8 cellular contexts compared by ENCODE assay signal in genomic region chr1:50978852-50979781, GRCh38. TPM values are rescaled to one million over a fixed set of nuclear protein-coding genes. Genes with fewer than 3 reads are reported as not detected.
DNase-seq lines count a peak whose midpoint lies in the region; ATAC-seq, FAIRE-seq and TF ChIP-seq lines count a peak whose summit lies in the region.

No MANE protein-coding gene starts in this region.

- no peak for ATAC-seq in GM12878
- ATAC-seq in left lung, result peak; percentile 27
- no peak for ATAC-seq in GM21786 (IDR thresholded peaks at IDR 0.05; ENCODE audit: unreplicated experiment)

- TF ChIP-seq POLR2A in GM12878 (IDR thresholded peaks at IDR 0.05; ENCODE audit: low read depth, low read length) (no peak), tibial nerve (IDR thresholded peaks at IDR 0.05) (no peak)

- H3K9me3 ChIP-seq in GM12878 (replicated peaks; ENCODE audit: control insufficient read depth, insufficient read depth, low read length) (no peaks in the 10 kb centered on the region), left lung (no peaks in the 10 kb centered on the region), tibial nerve (no peaks in the 10 kb centered on the region)

- intact Hi-C loops in GM12878 (cut with micrococcal nuclease; ENCODE audit: unreplicated experiment), result no loop called here
- intact Hi-C loops in left lung (cut with DNase I), result no loop called here

- peak overlapping the region; percentile 72 for H3K4me2 ChIP-seq in GM12878 (ENCODE audit: control insufficient read depth, insufficient read depth)

- RAD21 ChIA-PET in GM12878 (lab: Charles Lee; ENCODE audit: unreplicated experiment), result no interaction called here

- peaks cover 72% of the 10 kb centered on the region for H3K79me2 ChIP-seq in GM12878 (ENCODE audit: control insufficient read depth, insufficient read depth, low read length)

- 14% methylated on average over 10 of the region's 10 CpGs for WGBS in GM12878 (ENCODE audit: insufficient coverage, insufficient replicate concordance, low lambda C conversion rate, missing lambda C conversion rate)
- 36 to 38% methylated on average over 10 of the region's 10 CpGs for WGBS in tibial nerve, 2 donors

- H3K4me1 ChIP-seq in GM12878 (ENCODE audit: control insufficient read depth, insufficient read depth, low read length) (no peaks in the 10 kb centered on the region), left lung (peaks cover 0 to 9% of the 10 kb centered on the region in 2 donors), tibial nerve (peaks cover 0 to 13% (median 0%) of the 10 kb centered on the region in 4 donors)

- in situ Hi-C loops in GM12878 (cut with MboI), result no loop called here

- H3K36me3 ChIP-seq in GM12878 (ENCODE audit: control insufficient read depth in 2 of 2, insufficient read depth in 2 of 2, low read length in 1 of 2) (peaks cover 0 to 3% of the 10 kb centered on the region in 2 experiments; a peak in 1 of 4 replicates), left lung (no peaks in the 10 kb centered on the region), tibial nerve (no peaks in the 10 kb centered on the region)

- TF ChIP-seq CTCF in GM12864 (IDR thresholded peaks at IDR 0.05; ENCODE audit: low read depth, low read length, missing control alignments), result no peak
- no peak for TF ChIP-seq CTCF in GM12878 (IDR thresholded peaks at IDR 0.05 in 2 of 3, conservative IDR thresholded peaks at IDR 0.05 in 1 of 3; ENCODE audit: control insufficient read depth in 2 of 3, extremely low read depth in 1 of 3, insufficient read depth in 1 of 3, low read depth in 3 of 3, low read length in 3 of 3)
- TF ChIP-seq CTCF in left lung (IDR thresholded peaks at IDR 0.05), result no peak
- no peak for TF ChIP-seq CTCF in tibial nerve (IDR thresholded peaks at IDR 0.05)

- BruUV-seq in GM12878 (replicated peaks; lab: Mats Ljungman, UMichigan), result no TSS peak

- FAIRE-seq in GM12878 (lab: Jason Lieb, UNC), result no peak

- POLR2A ChIA-PET in GM12878 (lab: Charles Lee), result interaction anchor here (0.6 kb wide), 1 partner anchor 536 kb away, joined by 3 read pairs; no protein-coding TSS in a partner anchor

- H2AFZ ChIP-seq in GM12878 (ENCODE audit: control insufficient read depth, low read depth, low read length), result peak overlapping the region; percentile 61

- DNase-seq in A172 (ENCODE audit: low spot score) (peak; percentile 74), GM12864 (ENCODE audit: low read depth) (no peak), NCI-H526 (lab: John Stamatoyannopoulos, UW) (peak; percentile 45 to 71), GM12878 (ENCODE audit: low read depth, low spot score) (no peak), left lung (no peak), tibial nerve (ENCODE audit: low spot score in 2 of 2) (no peak), HPDE6-E6E7 (ENCODE audit: extremely low spot score) (no peak)

- H3K4me3 ChIP-seq in GM12864 (ENCODE audit: low read depth, low read length), result peak overlapping the region; percentile 85
- H3K4me3 ChIP-seq in GM12878, result peak overlapping the region; percentile 97
- peak overlapping the region; percentile 76 to 77 for H3K4me3 ChIP-seq in left lung
- peak overlapping the region; percentile 61 to 90 (median 72) for H3K4me3 ChIP-seq in tibial nerve

- CTCF ChIA-PET in GM12878 (lab: Yijun Ruan, JAX), result no interaction called here

- no peaks in the 10 kb centered on the region for H4K20me1 ChIP-seq in GM12878 (ENCODE audit: control insufficient read depth, insufficient read depth)

- H3K27ac ChIP-seq in GM12878 (ENCODE audit: control insufficient read depth, insufficient read depth) (peak overlapping the region; percentile 96), left lung (peak overlapping the region; percentile 86 to 94), tibial nerve (peak overlapping the region; percentile 83 to 98 (median 94))

- TF ChIP-seq EP300 in GM12878 (IDR thresholded peaks at IDR 0.05; ENCODE audit: borderline replicate concordance in 1 of 2, control insufficient read depth in 1 of 2, low read depth in 2 of 2, low read length in 2 of 2) (no peak), tibial nerve (IDR thresholded peaks at IDR 0.05) (no peak)

- TF ChIP-seq RAD21 in GM12878 (IDR thresholded peaks at IDR 0.05; ENCODE audit: insufficient read depth, low read depth, low read length), result no peak

- SMC1A ChIA-PET in GM12878 (lab: Charles Lee; ENCODE audit: uncharacterized antibody, unreplicated experiment), result interaction anchor here (1.3 kb wide), 1 partner anchor 9 kb away, joined by 3 read pairs; the partner anchor contains the start of gene CDKN2C

- peak overlapping the region; percentile 94 for H3K9ac ChIP-seq in GM12878 (ENCODE audit: control insufficient read depth, insufficient read depth, low read length)

- H3K27me3 ChIP-seq in GM12878 (replicated peaks in 1 of 2; ENCODE audit: control insufficient read depth in 2 of 2, insufficient read depth in 2 of 2, low read length in 1 of 2), result peaks cover 0 to 4% of the 10 kb centered on the region in 2 experiments; a peak in 2 of 4 replicates
- H3K27me3 ChIP-seq in left lung, result peaks cover 0 to 73% of the 10 kb centered on the region in 2 donors
- H3K27me3 ChIP-seq in tibial nerve, result no peaks in the 10 kb centered on the region

TF ChIP-seq in GM12878, 131 proteins besides CTCF, POLR2A, EP300 and RAD21:
- TF ChIP-seq TAF1 (IDR thresholded peaks at IDR 0.05; ENCODE audit: borderline replicate concordance, low read depth, low read length) (peak; percentile 45; the same call in 1 of the 2 replicates), NBN (IDR thresholded peaks at IDR 0.05) (no peak), NKRF (conservative IDR thresholded peaks at IDR 0.05) (no peak), YY1 (IDR thresholded peaks at IDR 0.05; ENCODE audit: low read depth, low read length) (peak; percentile 80)

RNA-seq across cellular contexts. Expression of gene CDKN2C, which starts 9.1 kb away (rescaled TPM):
- total RNA-seq in A172 (2014; rRNA removed; shearing (Covaris generic)), result 65.5 and 89.0 TPM in 2 replicates
- 0.23 and 0.88 TPM in 2 replicates for total RNA-seq in GM12878 (2013; cell fraction: nucleolus; rRNA removed)
- total RNA-seq in GM12878 (2014; rRNA removed) (8.2 and 8.8 TPM in 2 replicates), GM12878 (2014; rRNA removed; fragmentation: Illumina TruSeq; extraction: Trizol) (5.6 and 6.8 TPM in 2 replicates), GM12878 (2021) (7.2 and 8.5 TPM in 2 replicates), left lung (10 to 100 TPM; 12.3 to 16.4 TPM), tibial nerve (10 to 100 TPM; 16.1 to 30.2 (median 28.5) TPM)
- polyA plus RNA-seq in GM12878 (2011; ENCODE audit: low read depth), result 14.5 TPM
- polyA plus RNA-seq in GM12878 (2011; rRNA removed) (11.7 and 12.5 TPM in 2 replicates), GM12878 (2014; fragmentation: Illumina TruSeq; extraction: Trizol) (3.3 and 6.4 TPM in 2 replicates), GM12878 (2014; fragmentation: Nextera tagmentation; extraction: Ambion mirVana) (1 to 10 TPM; 3.3 to 3.6 TPM), GM12878 (2014; rRNA removed) (8.2 and 8.6 TPM in 2 replicates), GM12878 (2016; fragmentation: Nextera tagmentation; extraction: Ambion mirVana) (1 to 10 TPM; 4.1 to 4.5 TPM)
- polyA plus RNA-seq in GM12878 (2011; cell fraction: cytosol; rRNA removed), result 10.6 and 12.5 TPM in 2 replicates
- 6.3 and 8.3 TPM in 2 replicates for polyA plus RNA-seq in GM12878 (2011; cell fraction: nucleus; rRNA removed)
- polyA plus RNA-seq in GM12878 (2012), result 23.3 and 24.0 TPM in 2 replicates
- 7.4 and 8.3 TPM in 2 replicates for polyA minus RNA-seq in GM12878 (2011; rRNA and poly(A)+ RNA removed)
- 4.1 and 6.8 TPM in 2 replicates for polyA minus RNA-seq in GM12878 (2011; cell fraction: cytosol; rRNA and poly(A)+ RNA removed)
- 8.5 and 9.9 TPM in 2 replicates for polyA minus RNA-seq in GM12878 (2011; cell fraction: nucleus; rRNA and poly(A)+ RNA removed)

RNA-seq across cellular contexts. Expression of gene FAF1, which starts 19.1 kb away (rescaled TPM):
- 98.8 and 99.1 TPM in 2 replicates for total RNA-seq in A172 (2014; rRNA removed; shearing (Covaris generic))
- 115 and 130 TPM in 2 replicates for total RNA-seq in GM12878 (2013; cell fraction: nucleolus; rRNA removed)
- total RNA-seq in GM12878 (2014; rRNA removed) (22.8 and 34.3 TPM in 2 replicates), GM12878 (2014; rRNA removed; fragmentation: Illumina TruSeq; extraction: Trizol) (44.7 and 45.5 TPM in 2 replicates), GM12878 (2021) (53.4 and 54.5 TPM in 2 replicates), left lung (10 to 100 TPM; 47.4 to 58.3 TPM), tibial nerve (10 to 100 TPM; 25.1 to 55.7 (median 38.8) TPM)
- polyA plus RNA-seq in GM12878 (2011; ENCODE audit: low read depth), result 29.9 TPM
- polyA plus RNA-seq in GM12878 (2011; rRNA removed) (33.0 and 37.9 TPM in 2 replicates), GM12878 (2014; fragmentation: Illumina TruSeq; extraction: Trizol) (53.6 and 63.4 TPM in 2 replicates), GM12878 (2014; fragmentation: Nextera tagmentation; extraction: Ambion mirVana) (10 to 100 TPM; 14.0 to 24.6 TPM), GM12878 (2014; rRNA removed) (16.0 and 18.6 TPM in 2 replicates), GM12878 (2016; fragmentation: Nextera tagmentation; extraction: Ambion mirVana) (10 to 100 TPM in 1 of 2 experiments, 1 to 10 TPM in 1; 8.6 to 11.5 TPM)
- 14.3 and 20.9 TPM in 2 replicates for polyA plus RNA-seq in GM12878 (2011; cell fraction: cytosol; rRNA removed)
- 14.8 and 17.6 TPM in 2 replicates for polyA plus RNA-seq in GM12878 (2011; cell fraction: nucleus; rRNA removed)
- 48.1 and 55.4 TPM in 2 replicates for polyA plus RNA-seq in GM12878 (2012)
- polyA minus RNA-seq in GM12878 (2011; rRNA and poly(A)+ RNA removed), result 46.6 and 70.7 TPM in 2 replicates
- 12.2 and 30.4 TPM in 2 replicates for polyA minus RNA-seq in GM12878 (2011; cell fraction: cytosol; rRNA and poly(A)+ RNA removed)
- polyA minus RNA-seq in GM12878 (2011; cell fraction: nucleus; rRNA and poly(A)+ RNA removed), result 22.7 and 28.1 TPM in 2 replicates

Comparison
In these comparisons a context has a peak if more than half of its experiments do, and no peak if none do; other contexts are left out.
1. DNase-seq: peak in A172 (single experiment) and NCI-H526 (2 of 2); none in GM12864 (single experiment), GM12878 (single experiment), left lung (0 of 2), tibial nerve (0 of 2) and HPDE6-E6E7 (single experiment).
2. Peak in every context shown above with its lines, with median percentiles within 50 percentile points of each other: H3K4me3 ChIP-seq and H3K27ac ChIP-seq.